25 cellular contexts compared by ENCODE assay signal in the genomic region with DNA sequence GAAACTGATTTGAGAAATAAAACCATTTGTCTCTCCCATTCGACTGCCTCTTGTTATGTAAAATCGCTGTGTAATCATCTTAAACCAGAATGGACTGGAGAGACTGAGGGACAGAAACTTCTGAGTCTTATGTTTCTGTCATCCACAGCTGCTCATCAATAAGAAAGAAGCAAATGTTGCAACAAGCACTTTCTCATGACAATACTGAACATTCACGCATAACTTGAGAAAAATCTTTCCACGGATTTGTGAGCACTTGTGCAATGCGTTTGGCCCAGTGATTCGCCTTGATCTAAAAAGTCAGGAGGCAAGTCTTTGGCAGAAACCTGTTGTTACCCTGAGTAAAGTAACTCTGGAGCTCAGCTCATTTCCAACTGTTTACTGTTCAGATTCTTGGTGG.
"Had no signal": no experiment of that assay in that cellular context is flagged by ENCODE, and none has a peak within 500 bp of the region (broad histone marks: within the 10 kb centered on the region; RNA-seq: fewer than 3 reads in every experiment).

No MANE protein-coding gene starts in this region.

- H3K4me3 ChIP-seq: colonic mucosa, esophagus muscularis mucosa, hepatocyte, testis had no signal

- H3K9me3 ChIP-seq: colonic mucosa, esophagus muscularis mucosa, testis had no signal

- DNase-seq: activated CD4-positive, alpha-beta T cell treated with anti-CD3 and anti-CD28 coated beads for 36 hours; activated CD4-positive, CD25-positive, alpha-beta regulatory T cell; activated CD8-positive, alpha-beta memory T cell treated with anti-CD3 and anti-CD28 coated beads, Interleukin-2, amount 10 ng/mL, durations not matched to agents 7 days and 5 days; activated CD8-positive, alpha-beta T cell treated with anti-CD3 and anti-CD28 coated beads, Interleukin-2, amount 10 ng/mL, durations not matched to agents 7 days and 5 days; activated naive CD8-positive, alpha-beta T cell treated with anti-CD3 and anti-CD28 coated beads, Interleukin-2, amount 50 U/mL, for 24 hours; activated T-cell treated with anti-CD3 and anti-CD28 coated beads, Interleukin-2, amount 50 U/mL, for 48 hours; cerebellar nuclear complex; colonic mucosa; effector memory CD8-positive, alpha-beta T cell; islet precursor cell; left cardiac atrium; midbrain; naive thymus-derived CD4-positive, alpha-beta T cell; right cardiac atrium; stimulated activated CD4-positive, alpha-beta T cell treated with anti-CD3 and anti-CD28 coated beads, Interleukin-12 subunit alpha, Interleukin-12 subunit beta, amount 100 ng/mL, for 4 hours; stimulated activated CD4-positive, alpha-beta T cell treated with anti-CD3 and anti-CD28 coated beads, Interleukin-4, amount 100 ng/mL, for 1 hour; stimulated activated naive CD8-positive, alpha-beta T cell treated with anti-CD3 and anti-CD28 coated beads, Interleukin-15, Interleukin-2, amounts not matched to agents 100 U/mL and 50 U/mL, for 24 hours; testis; trophoblast cell had no signal

- FAIRE-seq: frontal cortex, urothelium cell line had no signal

- H3K27ac ChIP-seq: colonic mucosa, esophagus muscularis mucosa, hepatocyte, parathyroid adenoma, testis had no signal

- H2AFZ ChIP-seq: hepatocyte, parathyroid adenoma had no signal

- H3K4me1 ChIP-seq: colonic mucosa, esophagus muscularis mucosa, parathyroid adenoma, testis had no signal

- H3K36me3 ChIP-seq: colonic mucosa, esophagus muscularis mucosa had no signal

- H3K4me2 ChIP-seq: hepatocyte had no signal

- H3K9ac ChIP-seq: parathyroid adenoma had no signal

- ATAC-seq: activated CD4-positive, alpha-beta T cell treated with anti-CD3 and anti-CD28 coated beads for 36 hours; activated CD8-positive, alpha-beta memory T cell treated with anti-CD3 and anti-CD28 coated beads, Interleukin-2, amount 10 ng/mL, durations not matched to agents 7 days and 5 days; activated CD8-positive, alpha-beta T cell treated with anti-CD3 and anti-CD28 coated beads, Interleukin-2, amount 10 ng/mL, durations not matched to agents 7 days and 5 days; activated naive CD8-positive, alpha-beta T cell treated with anti-CD3 and anti-CD28 coated beads, Interleukin-2, amount 50 U/mL, for 24 hours; effector memory CD8-positive, alpha-beta T cell; left cardiac atrium; naive thymus-derived CD4-positive, alpha-beta T cell; right cardiac atrium; SK-N-SH treated with all-trans-retinoic acid at 6 μM for 48 hours; stimulated activated naive CD8-positive, alpha-beta T cell treated with anti-CD3 and anti-CD28 coated beads, Interleukin-15, Interleukin-2, amounts not matched to agents 100 U/mL and 50 U/mL, for 24 hours had no signal

- H3K27me3 ChIP-seq: colonic mucosa, esophagus muscularis mucosa, hepatocyte, testis had no signal

- H3K79me2 ChIP-seq: hepatocyte, parathyroid adenoma had no signal
